ENCODE assay signal across 1 cellular context in the genomic region with DNA sequence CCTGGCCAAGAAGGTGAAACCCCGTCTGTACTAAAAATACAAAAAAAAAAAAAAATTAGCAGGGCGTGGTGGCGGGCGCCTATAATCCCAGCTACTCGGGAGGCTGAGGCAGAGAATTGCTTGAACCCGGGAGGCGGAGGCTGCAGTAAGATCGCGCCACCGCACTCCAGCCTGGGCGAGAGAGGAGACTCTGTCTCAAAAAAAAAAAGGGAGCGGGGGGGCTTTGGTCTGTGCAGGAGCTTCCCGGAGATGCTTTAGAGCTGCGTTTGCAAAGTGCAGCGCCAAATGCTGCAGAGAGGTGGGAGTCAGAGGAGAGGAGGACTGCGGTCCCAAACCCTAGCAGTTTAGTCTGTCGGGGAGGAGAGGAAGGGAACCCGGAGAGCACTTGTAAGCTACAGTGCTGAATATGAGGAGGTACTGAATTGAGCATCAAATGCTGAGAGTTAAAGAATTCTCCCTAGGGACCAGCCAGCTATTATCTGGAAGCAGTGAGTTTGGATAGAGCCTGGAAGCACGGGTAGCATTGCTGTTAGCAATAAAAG.
TF ChIP-seq lines count a peak whose summit lies in the region.

No MANE protein-coding gene starts in this region.

TF ChIP-seq in A549, 52 proteins besides CTCF, POLR2A, EP300 and RAD21:
- TF ChIP-seq NFE2L2 (conservative IDR thresholded peaks at IDR 0.05; ENCODE audit: low read length) (no peak), SMC3 (IDR thresholded peaks at IDR 0.05) (no peak), NR3C1 (IDR thresholded peaks at IDR 0.05) (no peak), NPAS2 (CRISPR knock-in tag; IDR thresholded peaks at IDR 0.05; ENCODE audit: borderline replicate concordance) (no peak)
